ENCODE assay signal across 28 cellular contexts in the genomic region with DNA sequence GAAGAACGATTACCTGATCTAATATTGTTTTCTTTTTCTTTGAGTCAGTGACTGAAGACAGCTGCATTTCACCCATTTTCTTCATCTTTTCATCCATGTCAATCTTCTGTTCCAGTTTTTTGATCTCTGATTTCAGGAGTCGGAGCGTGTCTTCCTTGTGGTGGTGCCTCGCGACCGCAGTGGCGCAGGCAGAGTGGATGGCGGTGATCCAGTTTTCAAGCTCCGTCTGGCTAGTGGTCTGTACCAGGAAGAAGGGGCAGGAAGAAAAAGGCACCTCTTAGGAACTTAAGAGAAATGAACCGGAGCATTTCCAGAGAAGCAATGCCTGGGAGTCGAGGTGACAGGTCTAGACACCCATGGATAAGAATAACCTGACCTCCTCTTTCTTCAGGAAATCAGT.
A peak's percentile ranks its signal among the peaks of the same experiment; 100 is the strongest.
DNase-seq lines count a peak whose midpoint lies in the region; TF ChIP-seq lines count a peak whose summit lies in the region.
"Had no signal": no experiment of that assay in that cellular context is flagged by ENCODE, and none has a peak within 500 bp of the region (broad histone marks: within the 10 kb centered on the region; RNA-seq: fewer than 3 reads in every experiment).

No MANE protein-coding gene starts in this region.

- DNase-seq in G401 (ENCODE audit: low spot score) = peak; percentile 73
- peak; percentile 69 for DNase-seq in cerebellar cortex (ENCODE audit: low spot score)
- DNase-seq in nephron progenitor cell = no peak
- DNase-seq in activated T-cell treated with anti-CD3 and anti-CD28 coated beads, Interleukin-2, amount 50 U/mL, for 1 hour = no peak
- DNase-seq in cardiac septum (ENCODE audit: low spot score) = no peak
- DNase-seq in HFFc6 = no peak
- DNase-seq: 8988T; ACHN; AML-193; BE2C; C1 segment of cervical spinal cord; Caco-2; Calu3; CD4-positive, alpha-beta memory T cell; CD4-positive, alpha-beta T cell; CD4-positive, CD25-positive, alpha-beta regulatory T cell; CD8-positive, alpha-beta memory T cell; CD8-positive, alpha-beta T cell; COR-L47; DMS 273 treated with DMSO at 0.1 percent for 48 hours; DMS153; DMS53; DMS79; DMS79 treated with DMSO at 0.1 percent for 48 hours; DND-41; EL had no signal

- H3K36me3 Mint-ChIP-seq in nephron progenitor cell (ENCODE audit: low read depth) (peaks cover 70% of the 10 kb centered on the region), HFFc6 (ENCODE audit: low read depth) (no peaks in the 10 kb centered on the region)

- H3K27ac Mint-ChIP-seq in nephron progenitor cell = peak overlapping the region; percentile 7
- no peak overlapping the region for H3K27ac Mint-ChIP-seq in HFFc6
- H3K27ac Mint-ChIP-seq: B cell; CD14-positive monocyte; CD4-positive, alpha-beta T cell; CD8-positive, alpha-beta memory T cell; CD8-positive, alpha-beta T cell had no signal

- H3K4me1 Mint-ChIP-seq in nephron progenitor cell (peaks cover 24% of the 10 kb centered on the region), HFFc6 (ENCODE audit: low read depth) (no peaks in the 10 kb centered on the region)

- H3K9me3 Mint-ChIP-seq in nephron progenitor cell = no peaks in the 10 kb centered on the region
- H3K9me3 Mint-ChIP-seq in HFFc6 = peaks cover 20% of the 10 kb centered on the region; the same call in 1 of the 2 replicates
- H3K9me3 Mint-ChIP-seq: CD4-positive, alpha-beta memory T cell; CD4-positive, alpha-beta T cell; CD4-positive, CD25-positive, alpha-beta regulatory T cell; CD8-positive, alpha-beta memory T cell; CD8-positive, alpha-beta T cell had no signal

- intact Hi-C loops in cardiac septum (cut with DNase I) = no loop called here

- no peaks in the 10 kb centered on the region for H3K27me3 Mint-ChIP-seq in nephron progenitor cell (ENCODE audit: low read depth, poor library complexity)
- no peaks in the 10 kb centered on the region; the same call in 1 of the 2 replicates for H3K27me3 Mint-ChIP-seq in HFFc6 (ENCODE audit: insufficient read depth)
- H3K27me3 Mint-ChIP-seq: B cell; CD4-positive, alpha-beta memory T cell; CD4-positive, alpha-beta T cell had no signal

- in situ Hi-C loops in G401 (cut with HindIII; ENCODE audit: low sequenced_read_pairs) = no loop called here

- H3K4me3 Mint-ChIP-seq in nephron progenitor cell (no peak overlapping the region), HFFc6 (no peak overlapping the region)
- H3K4me3 Mint-ChIP-seq: B cell; CD14-positive monocyte; CD4-positive, alpha-beta memory T cell; CD4-positive, alpha-beta T cell; CD4-positive, CD25-positive, alpha-beta regulatory T cell; CD8-positive, alpha-beta memory T cell; CD8-positive, alpha-beta T cell had no signal

- TF ChIP-seq CTCF in nephron progenitor cell (IDR thresholded peaks at IDR 0.05) (no peak), HFFc6 (IDR thresholded peaks at IDR 0.05) (no peak)

Comparison
In these comparisons a context has a peak if more than half of its experiments do, and no peak if none do; other contexts are left out.
1. DNase-seq: peak in G401 (single experiment) and cerebellar cortex (single experiment); none in nephron progenitor cell (single experiment), activated T-cell treated with anti-CD3 and anti-CD28 coated beads, Interleukin-2, amount 50 U/mL, for 1 hour (single experiment), cardiac septum (single experiment) and HFFc6 (single experiment).